Comparison of ENCODE assay signal across 12 cellular contexts in genomic region chr1:206772228-206773002, GRCh38. TPM values are rescaled to one million over a fixed set of nuclear protein-coding genes. Genes with fewer than 3 reads are reported as not detected.
A peak's percentile ranks its signal among the peaks of the same experiment; 100 is the strongest.
DNase-seq lines count a peak whose midpoint lies in the region; ATAC-seq and TF ChIP-seq lines count a peak whose summit lies in the region.
"Had no signal": no experiment of that assay in that cellular context is flagged by ENCODE, and none has a peak within 500 bp of the region (broad histone marks: within the 10 kb centered on the region; RNA-seq: fewer than 3 reads in every experiment).

IL10 (minus strand) TSS chr1:206772494; CDS start chr1:206772435, 59 bp downstream.

- no peak for TF ChIP-seq POLR2A in sigmoid colon (IDR thresholded peaks at IDR 0.05)

- peak within 1 kb of the TSS; percentile 14; the same call in 1 of the 2 replicates for H3K9ac ChIP-seq in DND-41 (ENCODE audit: low read depth, low read length)
- no peak within 1 kb of the TSS for H3K9ac ChIP-seq in KMS-11

- H4K20me1 ChIP-seq in DND-41 (ENCODE audit: insufficient read depth, low read length) (no peaks in the 10 kb centered on the region), KMS-11 (ENCODE audit: insufficient read depth) (no peaks in the 10 kb centered on the region)

- H3K27me3 Mint-ChIP-seq in effector memory CD8-positive, alpha-beta T cell, result no peaks in the 10 kb centered on the region
- peaks cover 42% of the 10 kb centered on the region for H3K27me3 Mint-ChIP-seq in HFFc6 (ENCODE audit: insufficient read depth)

- ATAC-seq in DND-41 (ENCODE audit: insufficient read depth, low read depth) (peak; percentile 50), GM19035 (IDR thresholded peaks at IDR 0.05; ENCODE audit: unreplicated experiment) (no peak), HG03159 (IDR thresholded peaks at IDR 0.05; ENCODE audit: unreplicated experiment) (no peak)
- no peak for ATAC-seq in effector memory CD8-positive, alpha-beta T cell (replicated peaks)

- peak within 1 kb of the TSS; percentile 10 to 63 for H3K27ac Mint-ChIP-seq in effector memory CD8-positive, alpha-beta T cell
- H3K27ac Mint-ChIP-seq in HFFc6, result no peak within 1 kb of the TSS

- H3K27ac ChIP-seq in DND-41 (ENCODE audit: low read length) (peak within 1 kb of the TSS; percentile 67), KMS-11 (peak within 1 kb of the TSS; percentile 33), sigmoid colon (peak within 1 kb of the TSS in 3 of 4 donors; percentile 15 to 49 (median 40))

- no peak within 1 kb of the TSS for H3K4me3 ChIP-seq in DND-41 (ENCODE audit: low read depth in 1 of 2, low read length in 2 of 2)
- peak within 1 kb of the TSS; percentile 9 for H3K4me3 ChIP-seq in KMS-11 (IDR thresholded peaks at IDR 0.05; ENCODE audit: insufficient read depth, low read depth, low read length)
- H3K4me3 ChIP-seq in sigmoid colon, result peak within 1 kb of the TSS in 1 of 4 donors; percentile 12

- H3K79me2 ChIP-seq in DND-41 (ENCODE audit: insufficient read depth, low read length) (no peaks in the 10 kb centered on the region), KMS-11 (ENCODE audit: insufficient read depth, low read depth) (no peaks in the 10 kb centered on the region)

- intact Hi-C loops in sigmoid colon (cut with DNase I), result no loop called here

- peaks cover 70% of the 10 kb centered on the region for H3K4me1 ChIP-seq in DND-41 (ENCODE audit: insufficient read depth, low read length)
- H3K4me1 ChIP-seq in KMS-11 (ENCODE audit: low read depth, poor library complexity, severe bottlenecking), result peaks cover 90% of the 10 kb centered on the region
- no peaks in the 10 kb centered on the region for H3K4me1 ChIP-seq in sigmoid colon

- H3K36me3 ChIP-seq in DND-41 (ENCODE audit: insufficient read depth, low read length), result no peaks in the 10 kb centered on the region
- no peaks in the 10 kb centered on the region for H3K36me3 ChIP-seq in KMS-11 (ENCODE audit: insufficient read depth)
- no peaks in the 10 kb centered on the region for H3K36me3 ChIP-seq in sigmoid colon

- TF ChIP-seq EP300 in sigmoid colon (IDR thresholded peaks at IDR 0.05), result peak in 2 of 4 donors; percentile 18 to 49

- no peaks in the 10 kb centered on the region for H3K9me3 Mint-ChIP-seq in effector memory CD8-positive, alpha-beta T cell
- no peaks in the 10 kb centered on the region for H3K9me3 Mint-ChIP-seq in HFFc6

- H3K9me3 ChIP-seq in DND-41 (ENCODE audit: insufficient read depth, low read length, severe bottlenecking) (no peaks in the 10 kb centered on the region), sigmoid colon (no peaks in the 10 kb centered on the region)

- H3K27me3 ChIP-seq in DND-41 (ENCODE audit: insufficient read depth, low read length, poor library complexity), result no peaks in the 10 kb centered on the region
- no peaks in the 10 kb centered on the region for H3K27me3 ChIP-seq in KMS-11 (ENCODE audit: insufficient read depth, low read depth)
- H3K27me3 ChIP-seq in sigmoid colon, result peaks cover 0 to 4% (median 0%) of the 10 kb centered on the region in 3 donors

- DNase-seq in DND-41, result peak; percentile 55
- no peak for DNase-seq in effector memory CD8-positive, alpha-beta T cell
- DNase-seq in sigmoid colon, result peak; percentile 74
- no peak for DNase-seq in T-helper 9 cell
- no peak for DNase-seq in HFFc6
- DNase-seq: activated naive CD4-positive, alpha-beta T cell treated with anti-CD3 and anti-CD28 coated beads, Interleukin-2, amount 50 U/mL, for 16 hours; effector CD4-positive, alpha-beta T cell; NCI-H345 had no signal

- 62 to 87% methylated on average over 8 of the region's 8 CpGs for WGBS in sigmoid colon, 2 donors

- peaks cover 2% of the 10 kb centered on the region for H3K36me3 Mint-ChIP-seq in effector memory CD8-positive, alpha-beta T cell (ENCODE audit: insufficient read depth)
- H3K36me3 Mint-ChIP-seq in HFFc6 (ENCODE audit: low read depth), result no peaks in the 10 kb centered on the region

- H3K4me2 ChIP-seq in DND-41 (ENCODE audit: insufficient read depth, low read length), result peak within 1 kb of the TSS; percentile 18; the same call in 1 of the 2 replicates
- peak within 1 kb of the TSS; percentile 72 for H3K4me2 ChIP-seq in KMS-11

- H2AFZ ChIP-seq in DND-41 (ENCODE audit: low read depth, low read length) (no peak within 1 kb of the TSS), KMS-11 (ENCODE audit: low read depth) (peak within 1 kb of the TSS; percentile 5; the same call in 1 of the 2 replicates)

- peak within 1 kb of the TSS; percentile 13 to 40 for H3K4me3 Mint-ChIP-seq in effector memory CD8-positive, alpha-beta T cell
- no peak within 1 kb of the TSS for H3K4me3 Mint-ChIP-seq in HFFc6

- TF ChIP-seq CTCF in DND-41 (IDR thresholded peaks at IDR 0.05; ENCODE audit: borderline replicate concordance, extremely low read depth, low read length, poor library complexity, severe bottlenecking) (no peak), KMS-11 (conservative IDR thresholded peaks at IDR 0.05; ENCODE audit: low read depth, low read length) (no peak), sigmoid colon (IDR thresholded peaks at IDR 0.05) (no peak), HFFc6 (IDR thresholded peaks at IDR 0.05) (no peak)

- peaks cover 54 to 59% of the 10 kb centered on the region in 2 donors for H3K4me1 Mint-ChIP-seq in effector memory CD8-positive, alpha-beta T cell (ENCODE audit: low read depth in 2 of 2)
- H3K4me1 Mint-ChIP-seq in HFFc6 (ENCODE audit: low read depth), result peaks cover 10% of the 10 kb centered on the region; the same call in 1 of the 2 replicates

RNA-seq across cellular contexts. Expression of gene IL10, which starts in this region (rescaled TPM):
- total RNA-seq in sigmoid colon, result 10 to 100 TPM in 2 of 4 donors, 1 to 10 TPM in 2; 1.7 to 11.1 (median 8.2) TPM
- polyA plus RNA-seq in sigmoid colon, result 10 to 100 TPM in 1 of 3 donors, 1 to 10 TPM in 2; 1.6 to 16.8 (median 2.8) TPM
- not detected for total RNA-seq in HFFc6 (2021; fragmentation: NEBNext Ultra II Directional; extraction: Animal tissue kit (Norgen Biotek cat#: 25700))
- total RNA-seq: HT-29 had no signal

Comparison
In these comparisons a context has a peak if more than half of its experiments do, and no peak if none do; other contexts are left out.
1. DNase-seq: peak in DND-41 (single experiment) and sigmoid colon (single experiment); none in effector memory CD8-positive, alpha-beta T cell (0 of 3), T-helper 9 cell (single experiment) and HFFc6 (single experiment).
2. Peak in every context shown above with its lines, with median percentiles within 50 percentile points of each other: H3K27ac ChIP-seq.